In the genomic region with DNA sequence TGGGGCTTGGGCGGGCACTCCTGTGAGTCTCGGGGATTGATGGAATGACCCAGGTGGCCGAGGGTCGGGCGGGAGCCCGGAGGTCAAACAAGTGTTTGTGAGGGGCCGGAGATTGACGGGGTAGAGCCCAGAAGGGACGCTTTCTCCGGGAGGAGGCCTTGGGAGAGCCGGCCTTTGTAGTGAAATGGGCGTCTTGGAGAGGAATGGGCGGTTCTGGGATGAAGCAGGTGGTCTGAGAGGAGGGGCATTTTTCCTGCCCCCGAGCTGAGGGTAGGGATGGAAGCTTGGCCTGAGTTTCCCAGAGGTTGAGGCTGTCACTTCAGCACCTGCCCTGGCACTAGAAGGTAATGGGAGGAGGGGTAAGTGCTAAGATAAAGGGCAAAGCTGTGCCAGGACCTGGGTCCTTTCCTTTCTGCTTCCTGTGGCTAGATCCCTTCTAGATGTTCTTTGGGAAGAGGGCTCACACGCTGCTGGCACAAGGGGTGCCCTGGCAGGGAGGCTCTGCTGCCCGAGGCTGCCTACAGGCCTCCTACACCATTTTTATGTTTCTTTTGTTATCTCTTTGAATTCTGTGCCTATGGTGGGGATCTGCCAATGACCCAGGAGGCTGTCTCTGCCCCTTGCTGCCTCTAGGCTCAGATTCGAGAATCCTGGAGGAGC, we compare ENCODE assay signal across 11 cellular contexts. TPM values are rescaled to one million over a fixed set of nuclear protein-coding genes. Genes with fewer than 3 reads are reported as not detected.
A peak's percentile ranks its signal among the peaks of the same experiment; 100 is the strongest.
DNase-seq lines count a peak whose midpoint lies in the region; ATAC-seq and TF ChIP-seq lines count a peak whose summit lies in the region.
"Had no signal": no experiment of that assay in that cellular context is flagged by ENCODE, and none has a peak within 500 bp of the region (broad histone marks: within the 10 kb centered on the region; RNA-seq: fewer than 3 reads in every experiment).

No MANE protein-coding gene starts in this region.

- H3K4me3 Mint-ChIP-seq in activated CD4-positive, alpha-beta T cell treated with anti-CD3 and anti-CD28 coated beads, Interleukin-2, amount 10 ng/mL, durations not matched to agents 24 days and 14 days: peak overlapping the region; percentile 34
- H3K4me3 Mint-ChIP-seq in activated naive CD8-positive, alpha-beta T cell treated with anti-CD3 and anti-CD28 coated beads, Interleukin-2, amount 50 U/mL, for 24 hours: peak overlapping the region; percentile 44

- DNase-seq in activated CD4-positive, alpha-beta T cell treated with anti-CD3 and anti-CD28 coated beads, Interleukin-2, amount 10 ng/mL, durations not matched to agents 24 days and 14 days: no peak
- DNase-seq in activated CD4-positive, alpha-beta T cell treated with anti-CD3 and anti-CD28 coated beads for 4 hours: no peak
- no peak for DNase-seq in activated naive CD8-positive, alpha-beta T cell treated with anti-CD3 and anti-CD28 coated beads, Interleukin-2, amount 50 U/mL, for 24 hours
- DNase-seq in kidney epithelial cell (ENCODE audit: low read depth): no peak
- DNase-seq in suprapubic skin (ENCODE audit: low spot score in 2 of 2): no peak
- DNase-seq in activated CD4-positive, CD25-positive, alpha-beta regulatory T cell treated with anti-CD3 and anti-CD28 coated beads, Interleukin-2, amount 50 U/mL, for 72 hours: no peak
- DNase-seq in 8988T: no peak
- DNase-seq: activated gamma-delta T cell, GOT3, NCI-H2227 treated with DMSO at 0.1 percent for 48 hours had no signal

- peaks cover 4% of the 10 kb centered on the region for H3K4me1 Mint-ChIP-seq in activated CD4-positive, alpha-beta T cell treated with anti-CD3 and anti-CD28 coated beads, Interleukin-2, amount 10 ng/mL, durations not matched to agents 24 days and 14 days
- H3K4me1 Mint-ChIP-seq in activated naive CD8-positive, alpha-beta T cell treated with anti-CD3 and anti-CD28 coated beads, Interleukin-2, amount 50 U/mL, for 24 hours: peaks cover 8% of the 10 kb centered on the region

- H3K4me1 ChIP-seq in suprapubic skin: peaks cover 27% of the 10 kb centered on the region

- no peaks in the 10 kb centered on the region for H3K9me3 Mint-ChIP-seq in activated CD4-positive, alpha-beta T cell treated with anti-CD3 and anti-CD28 coated beads, Interleukin-2, amount 10 ng/mL, durations not matched to agents 24 days and 14 days
- no peaks in the 10 kb centered on the region for H3K9me3 Mint-ChIP-seq in activated naive CD8-positive, alpha-beta T cell treated with anti-CD3 and anti-CD28 coated beads, Interleukin-2, amount 50 U/mL, for 24 hours

- peaks cover 16% of the 10 kb centered on the region for H3K27me3 ChIP-seq in kidney epithelial cell (ENCODE audit: control insufficient read depth, insufficient read depth, low read length)
- H3K27me3 ChIP-seq in suprapubic skin: peaks cover 10% of the 10 kb centered on the region

- H3K4me3 ChIP-seq in kidney epithelial cell (ENCODE audit: low read depth, low read length): peak overlapping the region; percentile 42
- peak overlapping the region; percentile 76 for H3K4me3 ChIP-seq in suprapubic skin

- H3K36me3 ChIP-seq in kidney epithelial cell (ENCODE audit: control insufficient read depth, insufficient read depth, low read length) (no peaks in the 10 kb centered on the region), suprapubic skin (no peaks in the 10 kb centered on the region)

- no peak overlapping the region for H3K27ac ChIP-seq in suprapubic skin

- no peak for TF ChIP-seq EP300 in suprapubic skin (IDR thresholded peaks at IDR 0.05)

- no peaks in the 10 kb centered on the region for H3K36me3 Mint-ChIP-seq in activated CD4-positive, alpha-beta T cell treated with anti-CD3 and anti-CD28 coated beads, Interleukin-2, amount 10 ng/mL, durations not matched to agents 24 days and 14 days (ENCODE audit: low read depth)
- H3K36me3 Mint-ChIP-seq in activated naive CD8-positive, alpha-beta T cell treated with anti-CD3 and anti-CD28 coated beads, Interleukin-2, amount 50 U/mL, for 24 hours (ENCODE audit: low read depth): no peaks in the 10 kb centered on the region

- H3K27me3 Mint-ChIP-seq in activated CD4-positive, alpha-beta T cell treated with anti-CD3 and anti-CD28 coated beads, Interleukin-2, amount 10 ng/mL, durations not matched to agents 24 days and 14 days: peaks cover 55% of the 10 kb centered on the region
- peaks cover 29% of the 10 kb centered on the region for H3K27me3 Mint-ChIP-seq in activated naive CD8-positive, alpha-beta T cell treated with anti-CD3 and anti-CD28 coated beads, Interleukin-2, amount 50 U/mL, for 24 hours

- TF ChIP-seq POLR2A in suprapubic skin (IDR thresholded peaks at IDR 0.05): no peak

- intact Hi-C loops in activated CD4-positive, alpha-beta T cell treated with anti-CD3 and anti-CD28 coated beads, Interleukin-2, amount 10 ng/mL, durations not matched to agents 24 days and 14 days (cut with micrococcal nuclease): no loop called here

- WGBS in suprapubic skin: 47% methylated on average over 17 of the region's 17 CpGs

- no peak for TF ChIP-seq CTCF in kidney epithelial cell (IDR thresholded peaks at IDR 0.05; ENCODE audit: insufficient read depth, low read length, poor library complexity, severe bottlenecking)
- no peak for TF ChIP-seq CTCF in suprapubic skin (IDR thresholded peaks at IDR 0.05)

- ATAC-seq in activated naive CD8-positive, alpha-beta T cell treated with anti-CD3 and anti-CD28 coated beads, Interleukin-2, amount 50 U/mL, for 24 hours: no peak
- no peak for ATAC-seq in HG03095 (IDR thresholded peaks at IDR 0.05; ENCODE audit: unreplicated experiment)

- H3K9me3 ChIP-seq in suprapubic skin: no peaks in the 10 kb centered on the region

- H3K27ac Mint-ChIP-seq in activated CD4-positive, alpha-beta T cell treated with anti-CD3 and anti-CD28 coated beads, Interleukin-2, amount 10 ng/mL, durations not matched to agents 24 days and 14 days: no peak overlapping the region
- no peak overlapping the region for H3K27ac Mint-ChIP-seq in activated naive CD8-positive, alpha-beta T cell treated with anti-CD3 and anti-CD28 coated beads, Interleukin-2, amount 50 U/mL, for 24 hours

RNA-seq across cellular contexts. Expression of a gene that starts 56.1 kb away (rescaled TPM):
- total RNA-seq in activated CD4-positive, alpha-beta T cell treated with anti-CD3 and anti-CD28 coated beads, Interleukin-2, amount 10 ng/mL, durations not matched to agents 24 days and 14 days: 162 and 164 TPM in 2 replicates
- total RNA-seq in kidney epithelial cell (318 and 403 TPM in 2 replicates), suprapubic skin (100 to 1,000 TPM; 314 to 371 (median 352) TPM)
